16 cellular contexts compared by ENCODE assay signal in the genomic region with DNA sequence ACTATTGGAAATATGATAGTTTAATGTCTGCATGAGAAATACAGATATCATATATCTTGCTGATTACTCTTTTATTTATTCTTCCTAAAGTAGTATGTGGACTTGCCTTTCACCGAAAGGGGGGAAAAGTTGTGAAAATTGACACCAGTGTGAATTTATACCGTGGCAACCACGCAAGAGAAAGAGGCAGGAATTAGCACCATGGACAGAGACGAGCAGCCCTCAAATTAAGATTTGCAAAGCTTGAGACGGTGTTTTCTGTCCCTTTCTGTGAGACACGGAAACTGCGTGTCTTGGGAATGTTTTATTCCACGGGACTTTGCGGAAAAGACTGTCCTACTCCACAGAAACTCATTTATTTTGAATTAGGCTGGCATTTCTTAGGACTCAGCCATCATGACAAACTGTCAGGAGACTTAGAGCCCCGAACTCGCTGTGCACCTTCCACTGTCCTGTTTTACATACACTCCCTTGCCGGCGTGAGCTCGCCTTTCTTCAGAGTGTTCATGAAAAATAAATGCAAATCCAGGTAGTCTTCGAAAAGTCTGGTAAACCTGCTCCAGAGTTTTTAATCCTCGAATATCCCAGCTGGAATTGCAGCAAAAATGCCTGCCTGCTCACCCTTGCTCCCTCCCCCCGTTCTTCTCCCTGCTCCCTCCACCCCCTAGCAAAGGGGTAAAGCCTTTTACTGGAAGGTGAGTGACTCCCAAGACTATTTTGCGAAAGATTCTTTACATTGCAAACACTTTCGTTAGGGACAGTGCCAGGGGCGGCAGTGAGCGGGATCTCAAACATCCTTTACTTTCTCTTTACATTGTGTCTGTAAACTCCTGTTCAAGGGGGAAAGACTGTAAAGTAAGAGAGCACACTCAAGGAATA. TPM values are rescaled to one million over a fixed set of nuclear protein-coding genes. Genes with fewer than 3 reads are reported as not detected.
A peak's percentile ranks its signal among the peaks of the same experiment; 100 is the strongest.
DNase-seq lines count a peak whose midpoint lies in the region; ATAC-seq, FAIRE-seq and TF ChIP-seq lines count a peak whose summit lies in the region.
"Had no signal": no experiment of that assay in that cellular context is flagged by ENCODE, and none has a peak within 500 bp of the region (broad histone marks: within the 10 kb centered on the region; RNA-seq: fewer than 3 reads in every experiment).

No MANE protein-coding gene starts in this region.

- H3K9me3 ChIP-seq in ES-I3 (ENCODE audit: control insufficient read depth, insufficient read depth, low read length): no peaks in the 10 kb centered on the region
- peaks cover 0 to 9% (median 2%) of the 10 kb centered on the region in 4 donors for H3K9me3 ChIP-seq in liver (ENCODE audit: control insufficient read depth in 4 of 4, low read length in 3 of 4)
- H3K9me3 ChIP-seq: left lung, right atrium auricular region, SJSA1, upper lobe of left lung had no signal

- H3K36me3 ChIP-seq in ES-I3 (ENCODE audit: insufficient read depth, low read length) (no peaks in the 10 kb centered on the region), liver (ENCODE audit: control insufficient read depth in 4 of 4, insufficient read depth in 3 of 4, low read depth in 1 of 4, low read length in 3 of 4) (no peaks in the 10 kb centered on the region)
- H3K36me3 ChIP-seq: left lung, right atrium auricular region, SJSA1, upper lobe of left lung had no signal

- peaks cover 0 to 84% (median 35%) of the 10 kb centered on the region in 45 donors for H3K27me3 ChIP-seq in dorsolateral prefrontal cortex
- H3K27me3 ChIP-seq in liver (ENCODE audit: control insufficient read depth in 4 of 4, insufficient read depth in 4 of 4, low read length in 3 of 4): peaks cover 0 to 14% (median 6%) of the 10 kb centered on the region in 4 donors
- H3K27me3 ChIP-seq: SJSA1, upper lobe of left lung had no signal

- intact Hi-C loops in dorsolateral prefrontal cortex (cut with DNase I): loop anchor here in 1 of 2 donors (10.0 kb wide), 1 partner anchor 145 kb away; no protein-coding TSS in a partner anchor

- H3K4me1 ChIP-seq in ES-I3 (ENCODE audit: insufficient read depth, low read length) (peaks cover 3% of the 10 kb centered on the region), liver (ENCODE audit: control insufficient read depth in 4 of 4, insufficient read depth in 4 of 4, low read length in 3 of 4) (peaks cover 3 to 16% (median 6%) of the 10 kb centered on the region in 4 donors)
- H3K4me1 ChIP-seq: left lung, SJSA1 had no signal

- WGBS in liver: 3% methylated on average over 21 of the region's 21 CpGs

- DNase-seq in NAMALWA (ENCODE audit: low spot score) (peak; percentile 3), dorsolateral prefrontal cortex (no peak), NCI-H2107 treated with DMSO at 0.1 percent for 48 hours (lab: John Stamatoyannopoulos, UW; ENCODE audit: unreplicated experiment) (no peak), RCC 7860 (ENCODE audit: low spot score) (no peak)
- DNase-seq: activated CD4-positive, alpha-beta T cell treated with anti-CD3 and anti-CD28 coated beads, Interleukin-2, amount 50 U/mL, for 1 hour; activated naive CD4-positive, alpha-beta T cell; left lung; NCI-H2171; upper lobe of left lung had no signal

- no peak for TF ChIP-seq RAD21 in liver (IDR thresholded peaks at IDR 0.05)

- no peak for FAIRE-seq in RCC 7860 (lab: Jason Lieb, UNC)

- TF ChIP-seq CTCF in dorsolateral prefrontal cortex (IDR thresholded peaks at IDR 0.05 in 54 of 56, conservative IDR thresholded peaks at IDR 0.05 in 2 of 56; ENCODE audit: low read depth in 1 of 56, partially characterized antibody in 56 of 56): no peak
- TF ChIP-seq CTCF in liver (IDR thresholded peaks at IDR 0.05; ENCODE audit: low read depth, low read length, missing input control): no peak

- H3K9ac ChIP-seq in ES-I3 (ENCODE audit: low read depth, low read length) (peak overlapping the region; percentile 56; the same call in 1 of the 2 replicates), liver (ENCODE audit: low read depth in 1 of 2, low read length in 2 of 2) (no peak overlapping the region)

- H3K4me3 ChIP-seq in dorsolateral prefrontal cortex (peak overlapping the region in 37 of 59 donors; percentile 2 to 57 (median 41)), liver (ENCODE audit: low read depth in 1 of 3, low read length in 3 of 3) (no peak overlapping the region)
- H3K4me3 ChIP-seq: left lung, right atrium auricular region, SJSA1, upper lobe of left lung had no signal

- H3K27ac ChIP-seq in dorsolateral prefrontal cortex (peak overlapping the region in 1 of 59 donors; percentile 5), liver (ENCODE audit: low read depth in 1 of 2, low read length in 2 of 2) (no peak overlapping the region)
- H3K27ac ChIP-seq: C4-2B, left lung, right atrium auricular region, SJSA1, upper lobe of left lung had no signal

- ATAC-seq in HG03469 (IDR thresholded peaks at IDR 0.05; ENCODE audit: unreplicated experiment) (no peak), HG03196 (IDR thresholded peaks at IDR 0.05; ENCODE audit: unreplicated experiment) (no peak)
- ATAC-seq: left lung had no signal

TF ChIP-seq in liver, 16 proteins besides CTCF, POLR2A, EP300 and RAD21:
- TF ChIP-seq ATF3 (IDR thresholded peaks at IDR 0.05) (no peak), SP1 (IDR thresholded peaks at IDR 0.05) (no peak), JUND (IDR thresholded peaks at IDR 0.05) (no peak), NR2F2 (IDR thresholded peaks at IDR 0.05) (no peak), RXRA (IDR thresholded peaks at IDR 0.05) (no peak), REST (IDR thresholded peaks at IDR 0.05) (peak; percentile 98), GABPA (IDR thresholded peaks at IDR 0.05 in 1 of 2, conservative IDR thresholded peaks at IDR 0.05 in 1 of 2) (no peak), FOXA1 (IDR thresholded peaks at IDR 0.05) (no peak), HNF4A (conservative IDR thresholded peaks at IDR 0.05) (no peak)

RNA-seq across cellular contexts. Expression of gene ELAVL2, which starts 3.8 kb away (rescaled TPM):
- total RNA-seq in dorsolateral prefrontal cortex (100 to 1,000 TPM in 48 of 120 experiments, 10 to 100 TPM in 72; 26.6 to 136 (median 93.2) TPM), liver (under 1 TPM in 1 of 2 donors, not detected in 1; 0.19 TPM)
- not detected for polyA plus RNA-seq in liver

Comparison
In these comparisons a context has a peak if more than half of its experiments do, and no peak if none do; other contexts are left out.
1. H3K4me3 ChIP-seq: peak in dorsolateral prefrontal cortex (37 of 59); none in liver (0 of 3).
2. RNA of gene ELAVL2, which starts 3.8 kb away (total RNA-seq): 26.6 to 136 TPM in dorsolateral prefrontal cortex; 0.19 TPM in liver; every median in the first group is over 10 times any median in the second.